8 cellular contexts compared by ENCODE assay signal in genomic region chr20:51385941-51386530, GRCh38.
DNase-seq lines count a peak whose midpoint lies in the region; ATAC-seq, FAIRE-seq and TF ChIP-seq lines count a peak whose summit lies in the region.

No MANE protein-coding gene starts in this region.

- H4K20me1 ChIP-seq in keratinocyte (ENCODE audit: control insufficient read depth, extremely low read depth, insufficient read depth, low read length), result no peaks in the 10 kb centered on the region

- no peaks in the 10 kb centered on the region for H3K4me1 ChIP-seq in ascending aorta
- H3K4me1 ChIP-seq in keratinocyte (ENCODE audit: control insufficient read depth, extremely low read depth, insufficient read depth, low read length), result peaks cover 12% of the 10 kb centered on the region

- H3K9me3 ChIP-seq in ascending aorta, result no peaks in the 10 kb centered on the region
- no peaks in the 10 kb centered on the region for H3K9me3 ChIP-seq in keratinocyte (ENCODE audit: control insufficient read depth, low read depth, low read length)

- CTCF ChIA-PET in AG04449 (lab: Yijun Ruan, JAX), result interaction anchor here (0.6 to 3.8 kb wide), 34 partner anchors 9 to 594 kb away, joined by 3 to 138 read pairs (median 6); no protein-coding TSS in a partner anchor

- intact Hi-C loops in ascending aorta (cut with DNase I), result no loop called here

- no peak overlapping the region for H3K4me3 ChIP-seq in AG04449 (ENCODE audit: low read depth, low read length)
- H3K4me3 ChIP-seq in ascending aorta, result no peak overlapping the region
- no peak overlapping the region for H3K4me3 ChIP-seq in keratinocyte (ENCODE audit: control insufficient read depth in 2 of 3, extremely low read depth in 1 of 3, insufficient read depth in 2 of 3, low read depth in 1 of 3, low read length in 3 of 3)

- TF ChIP-seq CTCF in AG04449 (IDR thresholded peaks at IDR 0.05; ENCODE audit: insufficient read depth, low read length, missing control alignments), result peak; percentile 70
- peak; percentile 61 for TF ChIP-seq CTCF in GM10266 (IDR thresholded peaks at IDR 0.05; ENCODE audit: control insufficient read depth, insufficient read depth, low read depth, missing control alignments)
- TF ChIP-seq CTCF in ascending aorta (IDR thresholded peaks at IDR 0.05), result peak; percentile 28 to 58 (median 32)
- TF ChIP-seq CTCF in keratinocyte (optimal IDR thresholded peaks at IDR 0.05 in 1 of 3, IDR thresholded peaks at IDR 0.05 in 1 of 3, conservative IDR thresholded peaks at IDR 0.05 in 1 of 3; ENCODE audit: extremely low read depth in 1 of 3, insufficient read depth in 2 of 3, low read length in 3 of 3), result peak; percentile 65 to 71 (median 71)

- H3K27ac ChIP-seq in ascending aorta (no peak overlapping the region), keratinocyte (ENCODE audit: control insufficient read depth, insufficient read depth, low read length) (no peak overlapping the region)

- H3K27me3 ChIP-seq in ascending aorta, result no peaks in the 10 kb centered on the region
- peaks cover 11% of the 10 kb centered on the region for H3K27me3 ChIP-seq in keratinocyte (ENCODE audit: control insufficient read depth, extremely low read depth, insufficient read depth, low read length)

- H3K79me2 ChIP-seq in keratinocyte (ENCODE audit: control insufficient read depth, insufficient read depth, low read length), result no peaks in the 10 kb centered on the region

- dilution Hi-C loops in keratinocyte (cut with MboI; ENCODE audit: extremely low pct_ligation_motif_present, low sequenced_read_pairs), result no loop called here

- no peak for ATAC-seq in GM21619 (IDR thresholded peaks at IDR 0.05; ENCODE audit: unreplicated experiment)

- POLR2A ChIA-PET in AG04449 (lab: Yijun Ruan, JAX), result no interaction called here

- H3K9me1 ChIP-seq in keratinocyte (ENCODE audit: control insufficient read depth, extremely low read depth, insufficient read depth, low read length), result no peaks in the 10 kb centered on the region

- DNase-seq in AG04449 (ENCODE audit: low read depth, low spot score), result no peak
- peak; percentile 51 for DNase-seq in GM10266 (ENCODE audit: extremely low spot score)
- DNase-seq in NCI-H69 (lab: John Stamatoyannopoulos, UW), result peak; percentile 4
- no peak for DNase-seq in ascending aorta (ENCODE audit: low spot score in 2 of 2)
- DNase-seq in keratinocyte (ENCODE audit: low read depth, low spot score), result no peak
- DNase-seq in activated CD4-positive, CD25-positive, alpha-beta regulatory T cell treated with anti-CD3 and anti-CD28 coated beads, Interleukin-2, amount 50 U/mL, for 72 hours, result no peak
- DNase-seq in stimulated activated CD8-positive, alpha-beta memory T cell treated with anti-CD3 and anti-CD28 coated beads, Interleukin-4, amount 100 ng/mL, for 48 hours, result no peak

- no peak overlapping the region for H3K9ac ChIP-seq in keratinocyte (ENCODE audit: control insufficient read depth, extremely low read depth, insufficient read depth, low read length)

- no peak for FAIRE-seq in keratinocyte (lab: Jason Lieb, UNC)

- H3K36me3 ChIP-seq in ascending aorta (no peaks in the 10 kb centered on the region), keratinocyte (ENCODE audit: control insufficient read depth in 2 of 2, extremely low read depth in 1 of 2, insufficient read depth in 2 of 2, low read length in 2 of 2) (no peaks in the 10 kb centered on the region)

- no peak overlapping the region for H3K4me2 ChIP-seq in keratinocyte (ENCODE audit: control insufficient read depth, extremely low read depth, insufficient read depth, low read depth, low read length)

- H2AFZ ChIP-seq in keratinocyte (ENCODE audit: control insufficient read depth, low read length), result no peak overlapping the region

Comparison
In these comparisons a context has a peak if more than half of its experiments do, and no peak if none do; other contexts are left out.
1. DNase-seq: peak in GM10266 (single experiment) and NCI-H69 (single experiment); none in AG04449 (single experiment), ascending aorta (0 of 2), keratinocyte (single experiment), activated CD4-positive, CD25-positive, alpha-beta regulatory T cell treated with anti-CD3 and anti-CD28 coated beads, Interleukin-2, amount 50 U/mL, for 72 hours (single experiment) and stimulated activated CD8-positive, alpha-beta memory T cell treated with anti-CD3 and anti-CD28 coated beads, Interleukin-4, amount 100 ng/mL, for 48 hours (single experiment).
2. Peak in every context shown above with its lines, with median percentiles within 50 percentile points of each other: CTCF ChIP-seq.